ENCODE assay signal across 8 cellular contexts in the genomic region with DNA sequence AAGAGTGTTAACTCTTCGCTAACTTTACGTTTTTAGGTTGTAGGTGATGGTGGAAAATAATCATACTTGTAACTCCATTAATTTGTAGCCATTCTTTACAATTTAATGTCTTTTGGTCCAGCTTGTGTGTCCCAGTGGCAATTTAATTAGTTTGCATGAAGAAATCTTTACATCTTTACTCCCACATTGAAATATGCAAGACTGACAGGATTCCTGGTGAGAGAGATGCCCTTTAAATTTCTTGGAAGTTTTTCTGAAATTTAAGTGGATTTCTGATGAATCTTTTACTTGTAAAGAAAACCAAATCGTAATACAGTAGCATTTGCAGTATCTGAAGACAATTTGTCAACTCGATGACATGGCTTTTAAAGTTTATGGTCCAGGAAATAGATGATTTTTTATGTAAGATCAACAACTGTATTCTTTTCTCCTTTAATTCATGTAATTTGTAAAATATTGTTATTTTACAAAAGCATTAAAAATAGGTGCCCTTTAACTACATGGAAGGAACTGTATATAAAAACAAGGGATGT. TPM values are rescaled to one million over a fixed set of nuclear protein-coding genes. Genes with fewer than 3 reads are reported as not detected.
A peak's percentile ranks its signal among the peaks of the same experiment; 100 is the strongest.
DNase-seq lines count a peak whose midpoint lies in the region; ATAC-seq and TF ChIP-seq lines count a peak whose summit lies in the region.

No MANE protein-coding gene starts in this region.

- RAD21 ChIA-PET in HCT116 (lab: Charles Lee; ENCODE audit: low non-redundant PET in 1 of 2, low total read pairs in 2 of 2, uncharacterized antibody in 2 of 2, unreplicated experiment in 2 of 2), result no interaction called here

- no peaks in the 10 kb centered on the region for H3K9me3 Mint-ChIP-seq in activated naive CD4-positive, alpha-beta T cell treated with anti-CD3 and anti-CD28 coated beads, Interleukin-2, amount 50 U/mL, for 72 hours

- peaks cover 55% of the 10 kb centered on the region for H3K79me2 ChIP-seq in HCT116 (ENCODE audit: insufficient read depth, low read length)

- no peaks in the 10 kb centered on the region for H3K9me2 ChIP-seq in HCT116 (ENCODE audit: insufficient read depth)

- H3K36me3 ChIP-seq in HCT116 (ENCODE audit: control insufficient read depth in 1 of 2, insufficient read depth in 2 of 2, low read length in 2 of 2) (no peaks in the 10 kb centered on the region), WERI-Rb-1 (no peaks in the 10 kb centered on the region)

- H3K27ac Mint-ChIP-seq in activated naive CD4-positive, alpha-beta T cell treated with anti-CD3 and anti-CD28 coated beads, Interleukin-2, amount 50 U/mL, for 72 hours, result no peak overlapping the region

- intact Hi-C loops in HCT116 (cut with micrococcal nuclease), result loop anchor here (5.0 kb wide), 1 partner anchor 154 kb away; no protein-coding TSS in a partner anchor

- H3K27ac ChIP-seq in HCT116 (ENCODE audit: low read depth, low read length) (no peak overlapping the region), WERI-Rb-1 (no peak overlapping the region)

- no peak for TF ChIP-seq POLR2A in HCT116 (IDR thresholded peaks at IDR 0.05; ENCODE audit: borderline replicate concordance, extremely low read depth, insufficient read depth, insufficient read length)

- no TSS peak for BruUV-seq in HCT116 (replicated peaks; lab: Mats Ljungman, UMichigan)

- no peak for ATAC-seq in HCT116
- ATAC-seq in activated naive CD4-positive, alpha-beta T cell treated with anti-CD3 and anti-CD28 coated beads, Interleukin-2, amount 50 U/mL, for 72 hours, result no peak
- no peak for ATAC-seq in esophagus mucosa
- ATAC-seq in GM21528 (IDR thresholded peaks at IDR 0.05; ENCODE audit: low FRiP score, unreplicated experiment), result no peak

- H3K4me3 ChIP-seq in HCT116 (replicated peaks in 1 of 2; ENCODE audit: low read depth in 1 of 2, low read length in 2 of 2) (no peak overlapping the region), WERI-Rb-1 (ENCODE audit: low read depth, low read length) (peak overlapping the region; percentile 71), fibroblast of villous mesenchyme (ENCODE audit: low read depth, low read length) (peak overlapping the region; percentile 79), skeletal muscle cell (ENCODE audit: low read depth, low read length) (peak overlapping the region; percentile 63)

- H2AFZ ChIP-seq in HCT116 (ENCODE audit: low read depth, low read length, poor library complexity, severe bottlenecking), result no peak overlapping the region

- H3K4me2 ChIP-seq in HCT116 (ENCODE audit: low read length), result peak overlapping the region; percentile 82; the same call in 1 of the 2 replicates

- no peak overlapping the region for H3K9ac ChIP-seq in HCT116 (ENCODE audit: low read length)

- H3K9me3 ChIP-seq in HCT116 (ENCODE audit: control insufficient read depth in 1 of 2, insufficient read depth in 1 of 2, low read depth in 1 of 2, low read length in 2 of 2) (no peaks in the 10 kb centered on the region), WERI-Rb-1 (ENCODE audit: severe bottlenecking) (no peaks in the 10 kb centered on the region)

- no peak for TF ChIP-seq CTCF in HCT116 (IDR thresholded peaks at IDR 0.05 in 2 of 3, conservative IDR thresholded peaks at IDR 0.05 in 1 of 3; ENCODE audit: borderline replicate concordance in 1 of 3, insufficient read depth in 1 of 3, low read depth in 2 of 3, low read length in 2 of 3)
- no peak for TF ChIP-seq CTCF in WERI-Rb-1 (IDR thresholded peaks at IDR 0.05; ENCODE audit: low read depth, low read length)
- no peak for TF ChIP-seq CTCF in fibroblast of villous mesenchyme (IDR thresholded peaks at IDR 0.05; ENCODE audit: insufficient read depth, low read depth, low read length)

- POLR2A ChIA-PET in HCT116 (lab: Charles Lee), result no interaction called here

- peaks cover 8 to 27% of the 10 kb centered on the region in 2 experiments for H3K4me1 ChIP-seq in HCT116 (ENCODE audit: control insufficient read depth in 1 of 2, insufficient read depth in 2 of 2, low read length in 2 of 2)

- H4K20me1 ChIP-seq in HCT116 (ENCODE audit: insufficient read depth), result no peaks in the 10 kb centered on the region

- TF ChIP-seq RAD21 in HCT116 (IDR thresholded peaks at IDR 0.05; ENCODE audit: low read depth), result no peak

- CTCF ChIA-PET in HCT116 (lab: Charles Lee), result interaction anchor here (1.9 kb wide), 1 partner anchor 240 kb away, joined by 9 read pairs; no protein-coding TSS in a partner anchor

- H3K36me3 Mint-ChIP-seq in activated naive CD4-positive, alpha-beta T cell treated with anti-CD3 and anti-CD28 coated beads, Interleukin-2, amount 50 U/mL, for 72 hours, result peaks cover 0 to 6% of the 10 kb centered on the region in 2 donors

- DNase-seq in HCT116 (ENCODE audit: low read depth, low spot score) (no peak), WERI-Rb-1 (no peak), fibroblast of villous mesenchyme (ENCODE audit: low read depth) (no peak), skeletal muscle cell (ENCODE audit: low read depth) (no peak), UCSD-AML1 (lab: John Stamatoyannopoulos, UW; ENCODE audit: unreplicated experiment) (no peak)
- no peak for DNase-seq in activated naive CD4-positive, alpha-beta T cell treated with anti-CD3 and anti-CD28 coated beads, Interleukin-2, amount 50 U/mL, for 72 hours (ENCODE audit: low spot score in 2 of 2)

- H3K27me3 ChIP-seq in HCT116 (ENCODE audit: insufficient read depth, low read length) (no peaks in the 10 kb centered on the region), WERI-Rb-1 (ENCODE audit: insufficient read depth, low read depth, severe bottlenecking) (no peaks in the 10 kb centered on the region)

TF ChIP-seq in HCT116, 20 proteins besides CTCF, POLR2A, EP300 and RAD21:
- TF ChIP-seq EZH2phosphoT487 (IDR thresholded peaks at IDR 0.05; ENCODE audit: borderline replicate concordance) (no peak), JUND (IDR thresholded peaks at IDR 0.05) (no peak), ZNF274 (IDR thresholded peaks at IDR 0.05; ENCODE audit: low read depth, low read length) (no peak), SP1 (IDR thresholded peaks at IDR 0.05; ENCODE audit: low read depth) (no peak), EGR1 (IDR thresholded peaks at IDR 0.05; ENCODE audit: low read depth) (no peak)
- TF ChIP-seq, protein P1, sequence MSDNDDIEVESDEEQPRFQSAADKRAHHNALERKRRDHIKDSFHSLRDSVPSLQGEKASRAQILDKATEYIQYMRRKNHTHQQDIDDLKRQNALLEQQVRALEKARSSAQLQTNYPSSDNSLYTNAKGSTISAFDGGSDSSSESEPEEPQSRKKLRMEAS (IDR thresholded peaks at IDR 0.05), result no peak

RNA-seq across cellular contexts. Expression of a gene that starts 3.0 kb away (rescaled TPM):
- total RNA-seq in HCT116 (2021; ENCODE audit: unreplicated experiment) (14.7 TPM), fibroblast of villous mesenchyme (4.7 and 6.8 TPM in 2 replicates), esophagus mucosa (17.7 TPM)
- polyA plus RNA-seq in HCT116 (2012), result 6.7 TPM in 2 replicates
- total RNA-seq in activated naive CD4-positive, alpha-beta T cell treated with anti-CD3 and anti-CD28 coated beads, Interleukin-2, amount 50 U/mL, for 72 hours, result 10 to 100 TPM in 1 of 2 donors, 1 to 10 TPM in 1; 7.8 to 10.5 TPM

Comparison
In these comparisons a context has a peak if more than half of its experiments do, and no peak if none do; other contexts are left out.
1. H3K4me3 ChIP-seq: peak in WERI-Rb-1 (single experiment), fibroblast of villous mesenchyme (single experiment) and skeletal muscle cell (single experiment); none in HCT116 (0 of 2).